1 cellular context compared by ENCODE assay signal in the genomic region with DNA sequence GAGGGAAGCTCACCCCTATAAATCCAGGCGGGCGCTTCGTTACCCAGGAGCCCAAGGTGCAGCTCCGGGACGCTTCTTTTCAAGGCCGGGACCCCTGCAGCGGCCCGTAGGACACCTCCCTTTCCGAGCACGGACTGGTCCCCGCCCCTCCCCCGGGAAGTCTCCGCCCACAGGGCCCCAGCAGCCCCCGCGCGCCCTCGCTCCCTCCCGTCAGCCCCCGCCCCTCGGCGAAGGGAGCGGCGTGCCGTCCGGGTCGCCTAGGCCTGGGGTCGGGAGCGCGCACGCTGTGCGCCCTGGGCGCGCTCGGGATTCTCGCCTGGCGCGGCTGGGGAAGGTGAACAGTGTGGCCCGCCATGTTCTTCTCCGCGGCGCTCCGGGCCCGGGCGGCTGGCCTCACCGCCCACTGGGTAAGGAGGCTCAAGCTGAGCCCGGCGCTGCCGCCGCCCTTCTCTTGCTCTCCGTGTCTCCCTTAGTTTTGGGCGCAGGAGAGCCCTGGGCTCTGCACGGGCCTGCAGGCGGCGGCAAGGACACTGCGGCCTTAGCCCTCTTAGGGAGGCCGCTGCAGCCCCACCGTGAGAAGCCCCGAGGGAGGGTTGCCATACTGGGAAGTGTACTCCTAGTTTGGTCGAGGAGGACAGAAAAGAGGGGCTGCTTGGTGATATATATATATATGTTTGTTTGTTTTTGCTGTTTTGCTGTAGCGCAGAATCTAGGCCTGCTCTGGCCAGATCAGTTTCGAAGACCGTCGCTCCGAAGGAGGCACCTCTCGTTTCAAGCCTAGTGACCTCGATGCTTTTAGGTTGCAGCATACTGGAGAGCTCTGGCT.
TF ChIP-seq lines count a peak whose summit lies in the region.

A gene (plus strand): TSS at position 309 of the 826 bp plus-strand sequence. CDS start 45 bp downstream, at position 354.

TF ChIP-seq in HepG2, 621 proteins besides CTCF, POLR2A, EP300 and RAD21 (continued from another document and continues in another):
- no peak for TF ChIP-seq ZNF546 (CRISPR knock-in tag; conservative IDR thresholded peaks at IDR 0.05)
- TF ChIP-seq ZNF569 (CRISPR knock-in tag; IDR thresholded peaks at IDR 0.05; ENCODE audit: borderline replicate concordance): no peak; the same call in 1 of the 2 replicates
- TF ChIP-seq, protein P1, sequence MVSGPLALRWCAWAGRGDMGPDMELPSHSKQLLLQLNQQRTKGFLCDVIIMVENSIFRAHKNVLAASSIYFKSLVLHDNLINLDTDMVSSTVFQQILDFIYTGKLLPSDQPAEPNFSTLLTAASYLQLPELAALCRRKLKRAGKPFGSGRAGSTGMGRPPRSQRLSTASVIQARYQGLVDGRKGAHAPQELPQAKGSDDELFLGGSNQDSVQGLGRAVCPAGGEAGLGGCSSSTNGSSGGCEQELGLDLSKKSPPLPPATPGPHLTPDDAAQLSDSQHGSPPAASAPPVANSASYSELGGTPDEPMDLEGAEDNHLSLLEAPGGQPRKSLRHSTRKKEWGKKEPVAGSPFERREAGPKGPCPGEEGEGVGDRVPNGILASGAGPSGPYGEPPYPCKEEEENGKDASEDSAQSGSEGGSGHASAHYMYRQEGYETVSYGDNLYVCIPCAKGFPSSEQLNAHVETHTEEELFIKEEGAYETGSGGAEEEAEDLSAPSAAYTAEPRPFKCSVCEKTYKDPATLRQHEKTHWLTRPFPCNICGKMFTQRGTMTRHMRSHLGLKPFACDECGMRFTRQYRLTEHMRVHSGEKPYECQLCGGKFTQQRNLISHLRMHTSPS (CRISPR knock-in tag; IDR thresholded peaks at IDR 0.05; ENCODE audit: low read depth): no peak
- no peak for TF ChIP-seq ZNF589 (CRISPR knock-in tag; conservative IDR thresholded peaks at IDR 0.05)
- no peak for TF ChIP-seq FOXA1 (IDR thresholded peaks at IDR 0.05)
- peak; percentile 27; the same call in 1 of the 2 replicates for TF ChIP-seq FOXA1 (CRISPR knock-in tag; IDR thresholded peaks at IDR 0.05)
- TF ChIP-seq NR2F2 (IDR thresholded peaks at IDR 0.05; ENCODE audit: borderline replicate concordance, low read depth): no peak
- TF ChIP-seq PTBP1 (IDR thresholded peaks at IDR 0.05; ENCODE audit: low read depth, low read length, poor library complexity, severe bottlenecking): no peak
- no peak for TF ChIP-seq FIP1L1 (IDR thresholded peaks at IDR 0.05; ENCODE audit: borderline replicate concordance, insufficient read depth, low read depth, low read length)
- TF ChIP-seq ZNF776 (CRISPR knock-in tag; IDR thresholded peaks at IDR 0.05): no peak
- TF ChIP-seq, protein P2, sequence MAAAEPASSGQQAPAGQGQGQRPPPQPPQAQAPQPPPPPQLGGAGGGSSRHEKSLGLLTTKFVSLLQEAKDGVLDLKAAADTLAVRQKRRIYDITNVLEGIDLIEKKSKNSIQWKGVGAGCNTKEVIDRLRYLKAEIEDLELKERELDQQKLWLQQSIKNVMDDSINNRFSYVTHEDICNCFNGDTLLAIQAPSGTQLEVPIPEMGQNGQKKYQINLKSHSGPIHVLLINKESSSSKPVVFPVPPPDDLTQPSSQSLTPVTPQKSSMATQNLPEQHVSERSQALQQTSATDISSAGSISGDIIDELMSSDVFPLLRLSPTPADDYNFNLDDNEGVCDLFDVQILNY (CRISPR knock-in tag; conservative IDR thresholded peaks at IDR 0.05): peak; percentile 35; the same call in 1 of the 2 replicates
- TF ChIP-seq ZNF772 (CRISPR knock-in tag; IDR thresholded peaks at IDR 0.05): no peak; the same call in 1 of the 2 replicates
- TF ChIP-seq HNF4A (CRISPR knock-in tag; IDR thresholded peaks at IDR 0.05): no peak
- TF ChIP-seq ISL2 (CRISPR knock-in tag; IDR thresholded peaks at IDR 0.05): no peak
- TF ChIP-seq MXD4 (CRISPR knock-in tag; IDR thresholded peaks at IDR 0.05): peak; percentile 57; the same call in 1 of the 2 replicates
- no peak for TF ChIP-seq CREB1 (IDR thresholded peaks at IDR 0.05)
- TF ChIP-seq CREB1 (CRISPR knock-in tag; IDR thresholded peaks at IDR 0.05): no peak
- TF ChIP-seq SOX13 (IDR thresholded peaks at IDR 0.05): no peak
- TF ChIP-seq SOX13 (CRISPR knock-in tag; conservative IDR thresholded peaks at IDR 0.05 in 1 of 2, IDR thresholded peaks at IDR 0.05 in 1 of 2): peak in 1 of 2 experiments; percentile 42; a peak in 1 of 4 replicates
- TF ChIP-seq, protein P3, sequence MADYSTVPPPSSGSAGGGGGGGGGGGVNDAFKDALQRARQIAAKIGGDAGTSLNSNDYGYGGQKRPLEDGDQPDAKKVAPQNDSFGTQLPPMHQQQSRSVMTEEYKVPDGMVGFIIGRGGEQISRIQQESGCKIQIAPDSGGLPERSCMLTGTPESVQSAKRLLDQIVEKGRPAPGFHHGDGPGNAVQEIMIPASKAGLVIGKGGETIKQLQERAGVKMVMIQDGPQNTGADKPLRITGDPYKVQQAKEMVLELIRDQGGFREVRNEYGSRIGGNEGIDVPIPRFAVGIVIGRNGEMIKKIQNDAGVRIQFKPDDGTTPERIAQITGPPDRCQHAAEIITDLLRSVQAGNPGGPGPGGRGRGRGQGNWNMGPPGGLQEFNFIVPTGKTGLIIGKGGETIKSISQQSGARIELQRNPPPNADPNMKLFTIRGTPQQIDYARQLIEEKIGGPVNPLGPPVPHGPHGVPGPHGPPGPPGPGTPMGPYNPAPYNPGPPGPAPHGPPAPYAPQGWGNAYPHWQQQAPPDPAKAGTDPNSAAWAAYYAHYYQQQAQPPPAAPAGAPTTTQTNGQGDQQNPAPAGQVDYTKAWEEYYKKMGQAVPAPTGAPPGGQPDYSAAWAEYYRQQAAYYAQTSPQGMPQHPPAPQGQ (CRISPR knock-in tag; IDR thresholded peaks at IDR 0.05; ENCODE audit: borderline replicate concordance): 0 out of 2 replicates have a peak, but pooled peaks have one; percentile 6
- no peak; the same call in 1 of the 2 replicates for TF ChIP-seq CBFB (CRISPR knock-in tag; IDR thresholded peaks at IDR 0.05)
- no peak for TF ChIP-seq ATRX (CRISPR knock-in tag; IDR thresholded peaks at IDR 0.05; ENCODE audit: borderline replicate concordance)
- TF ChIP-seq POLR2AphosphoS5 (IDR thresholded peaks at IDR 0.05; ENCODE audit: low read depth, low read length): peak; percentile 67
- TF ChIP-seq TAF15 (IDR thresholded peaks at IDR 0.05; ENCODE audit: low read depth, low read length, poor library complexity, severe bottlenecking): no peak
- no peak for TF ChIP-seq ESRRA (CRISPR knock-in tag; IDR thresholded peaks at IDR 0.05; ENCODE audit: low read depth)
- TF ChIP-seq, protein P4, sequence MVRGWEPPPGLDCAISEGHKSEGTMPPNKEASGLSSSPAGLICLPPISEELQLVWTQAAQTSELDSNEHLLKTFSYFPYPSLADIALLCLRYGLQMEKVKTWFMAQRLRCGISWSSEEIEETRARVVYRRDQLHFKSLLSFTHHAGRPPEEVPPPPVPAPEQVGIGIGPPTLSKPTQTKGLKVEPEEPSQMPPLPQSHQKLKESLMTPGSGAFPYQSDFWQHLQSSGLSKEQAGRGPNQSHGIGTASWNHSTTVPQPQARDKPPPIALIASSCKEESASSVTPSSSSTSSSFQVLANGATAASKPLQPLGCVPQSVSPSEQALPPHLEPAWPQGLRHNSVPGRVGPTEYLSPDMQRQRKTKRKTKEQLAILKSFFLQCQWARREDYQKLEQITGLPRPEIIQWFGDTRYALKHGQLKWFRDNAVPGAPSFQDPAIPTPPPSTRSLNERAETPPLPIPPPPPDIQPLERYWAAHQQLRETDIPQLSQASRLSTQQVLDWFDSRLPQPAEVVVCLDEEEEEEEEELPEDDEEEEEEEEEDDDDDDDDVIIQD (CRISPR knock-in tag; IDR thresholded peaks at IDR 0.05; ENCODE audit: low read depth): 0 out of 2 replicates have a peak, but pooled peaks have one; percentile 54
- no peak for TF ChIP-seq ETV5 (CRISPR knock-in tag; IDR thresholded peaks at IDR 0.05; ENCODE audit: borderline replicate concordance)
- no peak for TF ChIP-seq HNRNPH1 (optimal IDR thresholded peaks at IDR 0.05; ENCODE audit: low read depth, low read length)
- TF ChIP-seq, protein P5, sequence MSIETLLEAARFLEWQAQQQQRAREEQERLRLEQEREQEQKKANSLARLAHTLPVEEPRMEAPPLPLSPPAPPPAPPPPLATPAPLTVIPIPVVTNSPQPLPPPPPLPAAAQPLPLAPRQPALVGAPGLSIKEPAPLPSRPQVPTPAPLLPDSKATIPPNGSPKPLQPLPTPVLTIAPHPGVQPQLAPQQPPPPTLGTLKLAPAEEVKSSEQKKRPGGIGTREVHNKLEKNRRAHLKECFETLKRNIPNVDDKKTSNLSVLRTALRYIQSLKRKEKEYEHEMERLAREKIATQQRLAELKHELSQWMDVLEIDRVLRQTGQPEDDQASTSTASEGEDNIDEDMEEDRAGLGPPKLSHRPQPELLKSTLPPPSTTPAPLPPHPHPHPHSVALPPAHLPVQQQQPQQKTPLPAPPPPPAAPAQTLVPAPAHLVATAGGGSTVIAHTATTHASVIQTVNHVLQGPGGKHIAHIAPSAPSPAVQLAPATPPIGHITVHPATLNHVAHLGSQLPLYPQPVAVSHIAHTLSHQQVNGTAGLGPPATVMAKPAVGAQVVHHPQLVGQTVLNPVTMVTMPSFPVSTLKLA (IDR thresholded peaks at IDR 0.05): no peak
- no peak for TF ChIP-seq ZNF552 (CRISPR knock-in tag; IDR thresholded peaks at IDR 0.05; ENCODE audit: borderline replicate concordance)
- TF ChIP-seq FOXP1 (IDR thresholded peaks at IDR 0.05): no peak
- TF ChIP-seq FOXP1 (CRISPR knock-in tag; IDR thresholded peaks at IDR 0.05): no peak
- peak; percentile 79 for TF ChIP-seq SRSF1 (optimal IDR thresholded peaks at IDR 0.05; ENCODE audit: low read depth, low read length)
- TF ChIP-seq, protein P6, sequence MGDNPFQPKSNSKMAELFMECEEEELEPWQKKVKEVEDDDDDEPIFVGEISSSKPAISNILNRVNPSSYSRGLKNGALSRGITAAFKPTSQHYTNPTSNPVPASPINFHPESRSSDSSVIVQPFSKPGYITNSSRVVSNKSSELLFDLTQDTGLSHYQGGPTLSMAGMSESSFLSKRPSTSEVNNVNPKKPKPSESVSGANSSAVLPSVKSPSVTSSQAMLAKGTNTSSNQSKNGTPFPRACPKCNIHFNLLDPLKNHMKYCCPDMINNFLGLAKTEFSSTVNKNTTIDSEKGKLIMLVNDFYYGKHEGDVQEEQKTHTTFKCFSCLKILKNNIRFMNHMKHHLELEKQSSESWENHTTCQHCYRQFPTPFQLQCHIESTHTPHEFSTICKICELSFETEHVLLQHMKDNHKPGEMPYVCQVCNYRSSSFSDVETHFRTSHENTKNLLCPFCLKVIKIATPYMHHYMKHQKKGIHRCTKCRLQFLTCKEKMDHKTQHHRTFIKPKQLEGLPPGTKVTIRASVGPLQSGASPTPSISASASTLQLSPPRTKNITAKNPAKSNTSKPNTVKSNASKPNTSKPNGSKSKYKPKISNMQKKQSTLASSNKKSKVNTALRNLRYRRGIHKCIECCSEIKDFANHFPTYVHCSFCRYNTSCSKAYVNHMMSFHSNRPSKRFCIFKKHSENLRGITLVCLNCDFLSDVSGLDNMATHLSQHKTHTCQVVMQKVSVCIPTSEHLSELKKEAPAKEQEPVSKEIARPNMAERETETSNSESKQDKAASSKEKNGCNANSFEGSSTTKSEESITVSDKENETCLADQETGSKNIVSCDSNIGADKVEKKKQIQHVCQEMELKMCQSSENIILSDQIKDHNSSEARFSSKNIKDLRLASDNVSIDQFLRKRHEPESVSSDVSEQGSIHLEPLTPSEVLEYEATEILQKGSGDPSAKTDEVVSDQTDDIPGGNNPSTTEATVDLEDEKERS (CRISPR knock-in tag; IDR thresholded peaks at IDR 0.05): no peak; the same call in 1 of the 2 replicates
- 0 out of 2 replicates have a peak, but pooled peaks have one; percentile 14 for TF ChIP-seq HDAC2 (CRISPR knock-in tag; IDR thresholded peaks at IDR 0.05)
- no peak for TF ChIP-seq MATR3 (CRISPR knock-in tag; IDR thresholded peaks at IDR 0.05)
- no peak for TF ChIP-seq ZNF383 (CRISPR knock-in tag; IDR thresholded peaks at IDR 0.05; ENCODE audit: borderline replicate concordance)
- peak; percentile 92 for TF ChIP-seq ZNF543 (CRISPR knock-in tag; IDR thresholded peaks at IDR 0.05)
- TF ChIP-seq DNMT3B (CRISPR knock-in tag; conservative IDR thresholded peaks at IDR 0.05): 0 out of 2 replicates have a peak, but pooled peaks have one; percentile 35
- no peak for TF ChIP-seq SP1 (IDR thresholded peaks at IDR 0.05)
- peak; percentile 82 for TF ChIP-seq SP1 (CRISPR knock-in tag; IDR thresholded peaks at IDR 0.05)
- TF ChIP-seq SMAD3 (CRISPR knock-in tag; IDR thresholded peaks at IDR 0.05): no peak
- no peak for TF ChIP-seq RNF2 (conservative IDR thresholded peaks at IDR 0.05; ENCODE audit: low read depth)
- peak; percentile 66; the same call in 1 of the 2 replicates for TF ChIP-seq ZNF768 (CRISPR knock-in tag; IDR thresholded peaks at IDR 0.05)
- TF ChIP-seq ZNF143 (CRISPR knock-in tag; IDR thresholded peaks at IDR 0.05): peak; percentile 85
- no peak for TF ChIP-seq NCOA5 (CRISPR knock-in tag; IDR thresholded peaks at IDR 0.05)
- peak; percentile 79 for TF ChIP-seq SPEN (CRISPR knock-in tag; IDR thresholded peaks at IDR 0.05; ENCODE audit: low read depth)
- TF ChIP-seq, protein P7, sequence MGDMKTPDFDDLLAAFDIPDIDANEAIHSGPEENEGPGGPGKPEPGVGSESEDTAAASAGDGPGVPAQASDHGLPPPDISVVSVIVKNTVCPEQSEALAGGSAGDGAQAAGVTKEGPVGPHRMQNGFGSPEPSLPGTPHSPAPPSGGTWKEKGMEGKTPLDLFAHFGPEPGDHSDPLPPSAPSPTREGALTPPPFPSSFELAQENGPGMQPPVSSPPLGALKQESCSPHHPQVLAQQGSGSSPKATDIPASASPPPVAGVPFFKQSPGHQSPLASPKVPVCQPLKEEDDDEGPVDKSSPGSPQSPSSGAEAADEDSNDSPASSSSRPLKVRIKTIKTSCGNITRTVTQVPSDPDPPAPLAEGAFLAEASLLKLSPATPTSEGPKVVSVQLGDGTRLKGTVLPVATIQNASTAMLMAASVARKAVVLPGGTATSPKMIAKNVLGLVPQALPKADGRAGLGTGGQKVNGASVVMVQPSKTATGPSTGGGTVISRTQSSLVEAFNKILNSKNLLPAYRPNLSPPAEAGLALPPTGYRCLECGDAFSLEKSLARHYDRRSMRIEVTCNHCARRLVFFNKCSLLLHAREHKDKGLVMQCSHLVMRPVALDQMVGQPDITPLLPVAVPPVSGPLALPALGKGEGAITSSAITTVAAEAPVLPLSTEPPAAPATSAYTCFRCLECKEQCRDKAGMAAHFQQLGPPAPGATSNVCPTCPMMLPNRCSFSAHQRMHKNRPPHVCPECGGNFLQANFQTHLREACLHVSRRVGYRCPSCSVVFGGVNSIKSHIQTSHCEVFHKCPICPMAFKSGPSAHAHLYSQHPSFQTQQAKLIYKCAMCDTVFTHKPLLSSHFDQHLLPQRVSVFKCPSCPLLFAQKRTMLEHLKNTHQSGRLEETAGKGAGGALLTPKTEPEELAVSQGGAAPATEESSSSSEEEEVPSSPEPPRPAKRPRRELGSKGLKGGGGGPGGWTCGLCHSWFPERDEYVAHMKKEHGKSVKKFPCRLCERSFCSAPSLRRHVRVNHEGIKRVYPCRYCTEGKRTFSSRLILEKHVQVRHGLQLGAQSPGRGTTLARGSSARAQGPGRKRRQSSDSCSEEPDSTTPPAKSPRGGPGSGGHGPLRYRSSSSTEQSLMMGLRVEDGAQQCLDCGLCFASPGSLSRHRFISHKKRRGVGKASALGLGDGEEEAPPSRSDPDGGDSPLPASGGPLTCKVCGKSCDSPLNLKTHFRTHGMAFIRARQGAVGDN (CRISPR knock-in tag; IDR thresholded peaks at IDR 0.05): peak; percentile 95
- TF ChIP-seq, protein P8, sequence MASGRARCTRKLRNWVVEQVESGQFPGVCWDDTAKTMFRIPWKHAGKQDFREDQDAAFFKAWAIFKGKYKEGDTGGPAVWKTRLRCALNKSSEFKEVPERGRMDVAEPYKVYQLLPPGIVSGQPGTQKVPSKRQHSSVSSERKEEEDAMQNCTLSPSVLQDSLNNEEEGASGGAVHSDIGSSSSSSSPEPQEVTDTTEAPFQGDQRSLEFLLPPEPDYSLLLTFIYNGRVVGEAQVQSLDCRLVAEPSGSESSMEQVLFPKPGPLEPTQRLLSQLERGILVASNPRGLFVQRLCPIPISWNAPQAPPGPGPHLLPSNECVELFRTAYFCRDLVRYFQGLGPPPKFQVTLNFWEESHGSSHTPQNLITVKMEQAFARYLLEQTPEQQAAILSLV (CRISPR knock-in tag; IDR thresholded peaks at IDR 0.05; ENCODE audit: borderline replicate concordance): peak; percentile 78; the same call in 1 of the 2 replicates
